ENCODE assay signal across 8 cellular contexts in genomic region chr20:17505664-17506517, GRCh38. TPM values are rescaled to one million over a fixed set of nuclear protein-coding genes. Genes with fewer than 3 reads are reported as not detected.
DNase-seq lines count a peak whose midpoint lies in the region; ATAC-seq and TF ChIP-seq lines count a peak whose summit lies in the region.

No MANE protein-coding gene starts in this region.

- ATAC-seq in HG03064 (IDR thresholded peaks at IDR 0.05; ENCODE audit: low read depth, unreplicated experiment) (peak; percentile 17), body of pancreas (no peak)
- ATAC-seq in activated CD8-positive, alpha-beta memory T cell treated with anti-CD3 and anti-CD28 coated beads, Interleukin-2, amount 10 ng/mL, durations not matched to agents 7 days and 5 days = peak; percentile 59

- no peaks in the 10 kb centered on the region for H3K9me3 Mint-ChIP-seq in activated CD8-positive, alpha-beta memory T cell treated with anti-CD3 and anti-CD28 coated beads, Interleukin-2, amount 10 ng/mL, durations not matched to agents 7 days and 5 days (ENCODE audit: low read depth)

- H3K36me3 ChIP-seq in BE2C (no peaks in the 10 kb centered on the region), body of pancreas (replicated peaks in 1 of 2; ENCODE audit: insufficient read depth in 1 of 2, low read depth in 2 of 2) (no peaks in the 10 kb centered on the region)

- H3K27me3 Mint-ChIP-seq in activated CD8-positive, alpha-beta memory T cell treated with anti-CD3 and anti-CD28 coated beads, Interleukin-2, amount 10 ng/mL, durations not matched to agents 7 days and 5 days = peaks cover 2% of the 10 kb centered on the region

- no peaks in the 10 kb centered on the region for H3K9me3 ChIP-seq in BE2C
- no peaks in the 10 kb centered on the region for H3K9me3 ChIP-seq in body of pancreas

- H3K27ac Mint-ChIP-seq in activated CD8-positive, alpha-beta memory T cell treated with anti-CD3 and anti-CD28 coated beads, Interleukin-2, amount 10 ng/mL, durations not matched to agents 7 days and 5 days = peak overlapping the region; percentile 96

- peaks cover 7% of the 10 kb centered on the region for H3K36me3 Mint-ChIP-seq in activated CD8-positive, alpha-beta memory T cell treated with anti-CD3 and anti-CD28 coated beads, Interleukin-2, amount 10 ng/mL, durations not matched to agents 7 days and 5 days

- CTCF ChIA-PET in activated CD8-positive, alpha-beta memory T cell treated with anti-CD3 and anti-CD28 coated beads, Interleukin-2, amount 10 ng/mL, durations not matched to agents 7 days and 5 days (lab: Charles Lee) = interaction anchor here (0.8 to 3.5 kb wide), 34 partner anchors 8 to 782 kb away, joined by 3 to 37 read pairs (median 7); partner anchors contain the start of genes BFSP1, DSTN, MGME1 and RRBP1

- DNase-seq in BE2C (no peak), fibroblast of pulmonary artery (ENCODE audit: low read depth) (peak; percentile 50), body of pancreas (no peak), cerebellar cortex (ENCODE audit: low spot score) (no peak), ecto neural progenitor cell (ENCODE audit: low spot score) (no peak)
- peak; percentile 85 for DNase-seq in activated CD8-positive, alpha-beta memory T cell treated with anti-CD3 and anti-CD28 coated beads, Interleukin-2, amount 10 ng/mL, durations not matched to agents 7 days and 5 days
- peak; percentile 37 to 38 for DNase-seq in stimulated activated CD4-positive, alpha-beta T cell treated with anti-CD3 and anti-CD28 coated beads, Interleukin-12 subunit alpha, Interleukin-12 subunit beta, amount 100 ng/mL, for 24 hours (ENCODE audit: low read depth in 2 of 2)

- TF ChIP-seq POLR2A in body of pancreas (IDR thresholded peaks at IDR 0.05) = no peak

- TF ChIP-seq CTCF in BE2C (IDR thresholded peaks at IDR 0.05; ENCODE audit: low read depth, low read length) (no peak), fibroblast of pulmonary artery (IDR thresholded peaks at IDR 0.05; ENCODE audit: low read length, missing control alignments) (no peak), body of pancreas (IDR thresholded peaks at IDR 0.05) (no peak)

- intact Hi-C loops in body of pancreas (cut with DNase I) = loop anchor here (10.0 kb wide), 1 partner anchor 489 kb away; no protein-coding TSS in a partner anchor

- peak overlapping the region; percentile 78 for H3K4me3 Mint-ChIP-seq in activated CD8-positive, alpha-beta memory T cell treated with anti-CD3 and anti-CD28 coated beads, Interleukin-2, amount 10 ng/mL, durations not matched to agents 7 days and 5 days

- H3K4me1 ChIP-seq in BE2C = no peaks in the 10 kb centered on the region; the same call in 1 of the 2 replicates
- H3K4me1 ChIP-seq in body of pancreas = peaks cover 12% of the 10 kb centered on the region

- H3K27me3 ChIP-seq in BE2C (peaks cover 6% of the 10 kb centered on the region; the same call in 1 of the 2 replicates), body of pancreas (no peaks in the 10 kb centered on the region)

- WGBS in body of pancreas, 2 donors = 86 to 89% methylated on average over 12 to 19 of the region's 19 CpGs

- peak overlapping the region; percentile 51 for H3K4me3 ChIP-seq in BE2C (ENCODE audit: low read depth, low read length)
- H3K4me3 ChIP-seq in fibroblast of pulmonary artery (replicated peaks; ENCODE audit: low read depth, low read length) = no peak overlapping the region
- H3K4me3 ChIP-seq in body of pancreas = no peak overlapping the region

- H3K4me1 Mint-ChIP-seq in activated CD8-positive, alpha-beta memory T cell treated with anti-CD3 and anti-CD28 coated beads, Interleukin-2, amount 10 ng/mL, durations not matched to agents 7 days and 5 days = peaks cover 67% of the 10 kb centered on the region

- H3K27ac ChIP-seq in body of pancreas = peak overlapping the region in 2 of 4 donors; percentile 18 to 25

RNA-seq across cellular contexts. Expression of gene BFSP1, which starts 25.3 kb away (rescaled TPM):
- polyA plus RNA-seq in BE2C (2012; ENCODE audit: insufficient read depth, insufficient read length, low read depth) = 0.59 TPM
- 1 to 10 TPM; 1.7 to 3.2 TPM for total RNA-seq in activated CD8-positive, alpha-beta memory T cell treated with anti-CD3 and anti-CD28 coated beads, Interleukin-2, amount 10 ng/mL, durations not matched to agents 7 days and 5 days
- total RNA-seq in body of pancreas = under 1 TPM; 0.52 to 0.99 TPM

Comparison
In these comparisons a context has a peak if more than half of its experiments do, and no peak if none do; other contexts are left out.
1. DNase-seq: peak in activated CD8-positive, alpha-beta memory T cell treated with anti-CD3 and anti-CD28 coated beads, Interleukin-2, amount 10 ng/mL, durations not matched to agents 7 days and 5 days (single experiment), fibroblast of pulmonary artery (single experiment) and stimulated activated CD4-positive, alpha-beta T cell treated with anti-CD3 and anti-CD28 coated beads, Interleukin-12 subunit alpha, Interleukin-12 subunit beta, amount 100 ng/mL, for 24 hours (2 of 2); none in BE2C (single experiment), body of pancreas (0 of 4), cerebellar cortex (single experiment) and ecto neural progenitor cell (single experiment).